ENCODE assay signal across 25 cellular contexts in the genomic region with DNA sequence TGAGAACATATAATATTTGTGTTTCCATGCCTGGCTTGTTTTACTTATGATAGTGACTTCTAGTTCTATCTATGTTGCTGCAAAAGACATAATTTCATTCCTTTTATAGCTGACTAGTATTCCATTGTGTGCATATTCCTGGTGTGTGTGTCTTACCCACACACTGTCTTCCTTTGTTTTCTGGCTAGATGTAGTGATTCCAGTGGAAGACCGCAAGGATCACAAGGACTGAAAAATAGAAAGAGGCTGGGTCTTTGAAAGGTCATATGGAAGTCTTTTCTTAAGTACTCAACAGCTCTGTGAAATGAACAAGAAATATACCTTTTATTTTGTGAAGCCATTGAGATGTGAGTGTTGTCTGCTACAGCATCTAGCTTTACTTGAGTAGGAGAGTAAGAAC.
"Had no signal": no experiment of that assay in that cellular context is flagged by ENCODE, and none has a peak within 500 bp of the region (broad histone marks: within the 10 kb centered on the region; RNA-seq: fewer than 3 reads in every experiment).

No MANE protein-coding gene starts in this region.

- DNase-seq: stimulated activated CD4-positive, alpha-beta T cell treated with anti-CD3 and anti-CD28 coated beads, Interleukin-2, amount 100 ng/mL, for 48 hours; stimulated activated CD4-positive, alpha-beta T cell treated with anti-CD3 and anti-CD28 coated beads, Interleukin-4, amount 100 ng/mL, for 1 hour; stimulated activated CD4-positive, alpha-beta T cell treated with anti-CD3 and anti-CD28 coated beads, Interleukin-4, amount 100 ng/mL, for 24 hours; stimulated activated CD4-positive, alpha-beta T cell treated with anti-CD3 and anti-CD28 coated beads, Interleukin-4, amount 100 ng/mL, for 4 hours; stimulated activated CD8-positive, alpha-beta memory T cell treated with anti-CD3 and anti-CD28 coated beads, Interleukin-4, amount 100 ng/mL, for 48 hours; stimulated activated naive B cell treated with anti-CD40 and anti-IgM and Interleukin-4, amounts not matched to agents 10 μg/mL and 1 μg/mL and 100 μg/mL, for 72 hours; stimulated activated naive CD4-positive, alpha-beta T cell; stimulated activated naive CD4-positive, alpha-beta T cell treated with Interleukin-2 at 50 U/mL for 16 hours; stimulated activated naive CD8-positive, alpha-beta T cell treated with anti-CD3 and anti-CD28 coated beads, Interleukin-15, amount 100 ng/mL, for 72 hours; stimulated activated naive CD8-positive, alpha-beta T cell treated with anti-CD3 and anti-CD28 coated beads, Interleukin-15, Interleukin-2, amounts not matched to agents 100 U/mL and 50 U/mL, for 24 hours; stomach; substantia nigra; testis; thyroid gland; tibial artery; transverse colon; upper lobe of left lung; upper lobe of right lung; uterus had no signal

- ATAC-seq: stimulated activated effector memory CD8-positive, alpha-beta T cell treated with anti-CD3 and anti-CD28 coated beads, Interleukin-12 subunit alpha, Interleukin-12 subunit beta, amount 100 ng/mL, for 72 hours; stimulated activated memory B cell treated with anti-CD40 and anti-IgM and Interleukin-4, amounts not matched to agents 10 μg/mL and 1 μg/mL and 100 μg/mL, for 72 hours; stimulated activated naive B cell treated with anti-CD40 and anti-IgM and Interleukin-4, amounts not matched to agents 10 μg/mL and 1 μg/mL and 100 μg/mL, for 72 hours; stimulated activated naive CD8-positive, alpha-beta T cell treated with anti-CD3 and anti-CD28 coated beads, Interleukin-15, amount 100 ng/mL, for 72 hours; stimulated activated naive CD8-positive, alpha-beta T cell treated with anti-CD3 and anti-CD28 coated beads, Interleukin-15, Interleukin-2, amounts not matched to agents 100 U/mL and 50 U/mL, for 24 hours; upper lobe of right lung had no signal

- H3K27ac ChIP-seq: stomach, suprapubic skin, testis, thoracic aorta, thyroid gland, tibial artery, tibial nerve, transverse colon, upper lobe of left lung, upper lobe of right lung, uterus, vagina had no signal

- H3K27me3 ChIP-seq: suprapubic skin, testis, thyroid gland, tibial artery, tibial nerve, transverse colon, upper lobe of left lung, upper lobe of right lung, uterus, vagina had no signal

- H3K4me3 ChIP-seq: stomach, suprapubic skin, testis, thoracic aorta, thyroid gland, tibial artery, tibial nerve, transverse colon, upper lobe of left lung, upper lobe of right lung, uterus, vagina had no signal

- H3K9me3 ChIP-seq: stomach, suprapubic skin, testis, thoracic aorta, thyroid gland, tibial artery, tibial nerve, transverse colon, upper lobe of left lung, upper lobe of right lung, uterus, vagina had no signal

- H3K36me3 ChIP-seq: stomach, suprapubic skin, thoracic aorta, thyroid gland, tibial artery, tibial nerve, transverse colon, upper lobe of left lung, upper lobe of right lung, uterus, vagina had no signal

- H3K4me1 ChIP-seq: stomach, suprapubic skin, testis, thyroid gland, tibial artery, tibial nerve, transverse colon, upper lobe of left lung, upper lobe of right lung, uterus, vagina had no signal
